Comparison of ENCODE assay signal across 9 cellular contexts in the genomic region with DNA sequence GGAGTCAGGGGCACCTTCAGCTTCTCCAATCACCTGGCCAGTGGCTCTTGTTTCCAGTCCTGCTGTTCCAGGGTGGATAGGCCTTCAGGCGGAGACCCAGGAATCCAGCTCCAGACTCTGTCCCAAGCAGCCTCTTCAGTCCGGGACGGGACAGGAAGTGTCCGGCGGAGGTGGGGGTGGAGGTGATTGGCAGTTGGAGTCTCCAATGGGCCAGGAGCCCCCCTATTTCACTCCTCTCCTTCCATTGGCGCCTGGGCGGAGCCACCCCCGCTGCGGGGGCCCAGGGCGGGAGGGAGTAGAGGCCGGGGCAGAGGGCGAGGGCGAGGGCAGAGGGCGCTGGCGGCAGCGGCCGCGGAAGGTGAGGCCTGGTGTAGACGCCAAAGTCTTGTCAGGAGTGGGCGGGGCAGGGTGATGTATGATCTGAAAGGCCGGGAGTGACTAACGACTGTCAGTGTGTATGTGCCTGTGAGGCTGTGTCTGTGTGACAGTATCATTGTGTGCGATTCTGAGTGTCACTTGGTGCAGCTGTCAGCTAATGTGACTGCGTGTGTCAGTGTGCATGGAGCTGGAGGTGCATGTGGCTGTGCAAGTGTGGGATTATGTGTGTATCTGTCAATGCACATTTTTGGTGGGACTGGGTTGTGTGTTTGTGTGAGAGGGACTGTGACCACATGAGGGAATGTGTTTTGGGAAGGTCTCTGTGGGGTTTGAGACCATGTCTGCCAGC. TPM values are rescaled to one million over a fixed set of nuclear protein-coding genes. Genes with fewer than 3 reads are reported as not detected.
DNase-seq lines count a peak whose midpoint lies in the region; ATAC-seq and TF ChIP-seq lines count a peak whose summit lies in the region.
"Had no signal": no experiment of that assay in that cellular context is flagged by ENCODE, and none has a peak within 500 bp of the region (broad histone marks: within the 10 kb centered on the region; RNA-seq: fewer than 3 reads in every experiment).

A gene (plus strand): TSS at position 310 of the 727 bp plus-strand sequence. CDS start 3,033 bp downstream, outside the sequence.

- peak in 4 of 10 experiments; percentile 36 to 53 (median 45) for DNase-seq in CD4-positive, alpha-beta T cell
- DNase-seq in activated B cell treated with CpG ODN at 0.5 μM for 24 hours (no peak), dermis blood vessel endothelial cell (peak; percentile 88), left kidney (ENCODE audit: low read depth, low spot score) (peak; percentile 91)
- DNase-seq in stimulated activated CD4-positive, alpha-beta T cell treated with anti-CD3 and anti-CD28 coated beads, Interleukin-15, amount 100 ng/mL, for 24 hours, result peak; percentile 80

- H3K27me3 Mint-ChIP-seq in CD4-positive, alpha-beta T cell, result no peaks in the 10 kb centered on the region
- H3K27me3 Mint-ChIP-seq in activated B cell treated with CpG ODN at 0.5 μM for 24 hours, result no peaks in the 10 kb centered on the region

- H3K27ac ChIP-seq in CD4-positive, alpha-beta T cell (ENCODE audit: low read depth, low read length), result no peak within 1 kb of the TSS
- 0 out of 2 replicates have a peak within 1 kb of the TSS, but pooled peaks have one; percentile 29 for H3K27ac ChIP-seq in HUES6 (ENCODE audit: low read depth, low read length)
- H3K27ac ChIP-seq: KMS-11 had no signal

- no peaks in the 10 kb centered on the region for H3K9me3 ChIP-seq in CD4-positive, alpha-beta T cell (ENCODE audit: control insufficient read depth, low read length)
- no peaks in the 10 kb centered on the region for H3K9me3 ChIP-seq in HUES6 (ENCODE audit: control insufficient read depth, insufficient read depth, low read depth, low read length)

- peak within 1 kb of the TSS; percentile 65 for H3K9ac ChIP-seq in HUES6 (ENCODE audit: low read length)
- H3K9ac ChIP-seq: KMS-11 had no signal

- H3K36me3 ChIP-seq in HUES6 (ENCODE audit: control insufficient read depth, insufficient read depth, low read length), result peaks cover 20% of the 10 kb centered on the region

- CTCF ChIA-PET in CD4-positive, alpha-beta T cell (lab: Charles Lee), result interaction anchor here (1.0 kb wide), 1 partner anchor 18 kb away, joined by 3 read pairs; no protein-coding TSS in a partner anchor
- CTCF ChIA-PET in activated B cell treated with CpG ODN at 0.5 μM for 24 hours (lab: Charles Lee), result no interaction called here

- peak within 1 kb of the TSS; percentile 44 for H3K27ac Mint-ChIP-seq in CD4-positive, alpha-beta T cell
- H3K27ac Mint-ChIP-seq in activated B cell treated with CpG ODN at 0.5 μM for 24 hours, result no peak within 1 kb of the TSS

- no peak for TF ChIP-seq CTCF in CD4-positive, alpha-beta T cell (IDR thresholded peaks at IDR 0.05)
- TF ChIP-seq CTCF in activated B cell treated with CpG ODN at 0.5 μM for 24 hours (IDR thresholded peaks at IDR 0.05), result no peak

- no peaks in the 10 kb centered on the region for H3K27me3 ChIP-seq in CD4-positive, alpha-beta T cell (ENCODE audit: control insufficient read depth, insufficient read depth, low read length)
- no peaks in the 10 kb centered on the region for H3K27me3 ChIP-seq in HUES6 (ENCODE audit: control insufficient read depth, insufficient read depth, low read length)

- intact Hi-C loops in CD4-positive, alpha-beta T cell (cut with DNase I, micrococcal nuclease), result no loop called here
- intact Hi-C loops in activated B cell treated with CpG ODN at 0.5 μM for 24 hours (cut with micrococcal nuclease), result no loop called here

- POLR2A ChIA-PET in CD4-positive, alpha-beta T cell (lab: Charles Lee), result no interaction called here
- POLR2A ChIA-PET in activated B cell treated with CpG ODN at 0.5 μM for 24 hours (lab: Charles Lee), result interaction anchor here (1.7 kb wide), 1 partner anchor 13 kb away, joined by 5 read pairs; no protein-coding TSS in a partner anchor

- H3K36me3 Mint-ChIP-seq in CD4-positive, alpha-beta T cell (ENCODE audit: low read depth), result peaks cover 46% of the 10 kb centered on the region
- peaks cover 27% of the 10 kb centered on the region for H3K36me3 Mint-ChIP-seq in activated B cell treated with CpG ODN at 0.5 μM for 24 hours (ENCODE audit: low read depth)

- no peaks in the 10 kb centered on the region for H3K9me3 Mint-ChIP-seq in CD4-positive, alpha-beta T cell
- H3K9me3 Mint-ChIP-seq in activated B cell treated with CpG ODN at 0.5 μM for 24 hours, result no peaks in the 10 kb centered on the region

- peak; percentile 78 for ATAC-seq in CD4-positive, alpha-beta T cell (ENCODE audit: poor library complexity)
- ATAC-seq in activated B cell treated with CpG ODN at 0.5 μM for 24 hours (ENCODE audit: low read depth) (peak; percentile 42), HG02840 (IDR thresholded peaks at IDR 0.05; ENCODE audit: low FRiP score, unreplicated experiment) (no peak), HG02623 (IDR thresholded peaks at IDR 0.05; ENCODE audit: unreplicated experiment) (no peak)

- peak within 1 kb of the TSS; percentile 62 for H3K4me3 ChIP-seq in HUES6 (ENCODE audit: low read depth, low read length)

- peaks cover 41% of the 10 kb centered on the region for H3K4me1 ChIP-seq in HUES6 (ENCODE audit: control insufficient read depth, insufficient read depth, low read length)

- peak within 1 kb of the TSS; percentile 12 for H3K4me3 Mint-ChIP-seq in CD4-positive, alpha-beta T cell
- no peak within 1 kb of the TSS for H3K4me3 Mint-ChIP-seq in activated B cell treated with CpG ODN at 0.5 μM for 24 hours

- H3K4me1 Mint-ChIP-seq in CD4-positive, alpha-beta T cell (ENCODE audit: low read depth), result peaks cover 46% of the 10 kb centered on the region
- H3K4me1 Mint-ChIP-seq in activated B cell treated with CpG ODN at 0.5 μM for 24 hours, result peaks cover 24% of the 10 kb centered on the region

RNA-seq across cellular contexts. Expression of the gene that starts here (rescaled TPM):
- total RNA-seq in CD4-positive, alpha-beta T cell, result 100 to 1,000 TPM; 117 TPM
- 11.2 and 18.8 TPM in 2 replicates for total RNA-seq in activated B cell treated with CpG ODN at 0.5 μM for 24 hours
- total RNA-seq in dermis blood vessel endothelial cell, result 7.0 and 10.4 TPM in 2 replicates

Comparison
In these comparisons a context has a peak if more than half of its experiments do, and no peak if none do; other contexts are left out.
1. ATAC-seq: peak in CD4-positive, alpha-beta T cell (single experiment) and activated B cell treated with CpG ODN at 0.5 μM for 24 hours (single experiment); none in HG02840 (single experiment) and HG02623 (single experiment).